ENCODE assay signal across 1 cellular context in genomic region chr9:137169764-137170460, GRCh38.
TF ChIP-seq lines count a peak whose summit lies in the region.

LRRC26 (minus strand) TSS chr9:137170051; CDS start chr9:137169943, 108 bp downstream.

TF ChIP-seq in H1, 55 proteins besides CTCF, POLR2A, EP300 and RAD21:
- TF ChIP-seq E2F6 (IDR thresholded peaks at IDR 0.05) = peak; percentile 9; the same call in 1 of the 2 replicates
- peak; percentile 83 for TF ChIP-seq MAX (IDR thresholded peaks at IDR 0.05)
- TF ChIP-seq YY1 (IDR thresholded peaks at IDR 0.05; ENCODE audit: low read depth, low read length) = no peak
TF ChIP-seq in H1: peak in this region for 2.
